In the genomic region with DNA sequence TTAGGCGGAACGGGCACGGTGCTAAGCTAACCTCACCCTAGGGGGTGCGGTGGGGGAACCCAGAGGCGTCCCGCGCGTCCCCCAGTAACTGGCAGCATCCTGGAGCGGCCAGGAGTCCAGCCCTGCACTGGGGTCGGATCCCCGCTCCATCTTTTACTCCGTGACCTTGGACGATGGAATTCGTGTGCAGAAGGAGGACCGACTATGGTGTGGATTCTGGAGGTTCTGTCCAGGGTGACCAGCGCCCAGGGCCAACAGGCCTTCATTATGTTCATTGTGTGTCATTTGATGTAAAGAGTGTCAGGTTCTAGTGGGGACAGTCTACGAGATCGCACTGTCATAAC, we compare ENCODE assay signal across 8 cellular contexts. TPM values are rescaled to one million over a fixed set of nuclear protein-coding genes. Genes with fewer than 3 reads are reported as not detected.
A peak's percentile ranks its signal among the peaks of the same experiment; 100 is the strongest.
DNase-seq lines count a peak whose midpoint lies in the region; ATAC-seq, FAIRE-seq and TF ChIP-seq lines count a peak whose summit lies in the region.

No MANE protein-coding gene starts in this region.

- H3K9me3 Mint-ChIP-seq in T-helper 2 cell treated with Interferon-gamma antibody and Interleukin-4, amounts not matched to agents 5 μg/mL and 100 μg/mL, for 36 hours: no peaks in the 10 kb centered on the region
- H3K9me3 Mint-ChIP-seq in activated naive CD8-positive, alpha-beta T cell treated with anti-CD3 and anti-CD28 coated beads, Interleukin-2, amount 10 ng/mL, durations not matched to agents 7 days and 5 days: no peaks in the 10 kb centered on the region

- peaks cover 21 to 44% of the 10 kb centered on the region in 2 donors for H3K4me1 ChIP-seq in kidney (ENCODE audit: control insufficient read depth in 1 of 2, insufficient read depth in 1 of 2, low read depth in 1 of 2, low read length in 2 of 2)
- peaks cover 12 to 45% of the 10 kb centered on the region in 2 donors for H3K4me1 ChIP-seq in thoracic aorta (ENCODE audit: control insufficient read depth in 1 of 2, low read depth in 2 of 2)

- intact Hi-C loops in kidney (cut with DNase I): no loop called here

- no peak for ATAC-seq in activated naive CD8-positive, alpha-beta T cell treated with anti-CD3 and anti-CD28 coated beads, Interleukin-2, amount 10 ng/mL, durations not matched to agents 7 days and 5 days (ENCODE audit: low read depth)
- no peak for ATAC-seq in thoracic aorta (ENCODE audit: insufficient number of reproducible peaks, low FRiP score, low read depth)
- ATAC-seq in GM21360 (IDR thresholded peaks at IDR 0.05; ENCODE audit: unreplicated experiment): no peak

- H3K4me3 Mint-ChIP-seq in T-helper 2 cell treated with Interferon-gamma antibody and Interleukin-4, amounts not matched to agents 5 μg/mL and 100 μg/mL, for 36 hours: peak overlapping the region; percentile 83
- H3K4me3 Mint-ChIP-seq in activated naive CD8-positive, alpha-beta T cell treated with anti-CD3 and anti-CD28 coated beads, Interleukin-2, amount 10 ng/mL, durations not matched to agents 7 days and 5 days: peak overlapping the region; percentile 100

- no peaks in the 10 kb centered on the region for H3K36me3 ChIP-seq in kidney (ENCODE audit: control insufficient read depth in 1 of 2, insufficient read depth in 2 of 2, low read length in 2 of 2)
- H3K36me3 ChIP-seq in thoracic aorta: no peaks in the 10 kb centered on the region

- no peak for FAIRE-seq in kidney (lab: Jason Lieb, UNC)

- H3K9ac ChIP-seq in kidney (ENCODE audit: low read length in 2 of 2): peak overlapping the region; percentile 78 to 94

- POLR2A ChIA-PET in activated naive CD8-positive, alpha-beta T cell treated with anti-CD3 and anti-CD28 coated beads, Interleukin-2, amount 10 ng/mL, durations not matched to agents 7 days and 5 days (lab: Charles Lee): interaction anchor here (0.8 to 2.0 kb wide), 5 partner anchors 38 to 100 kb away, joined by 3 to 8 read pairs (median 4); partner anchors contain the start of gene PLEKHJ1

- no peaks in the 10 kb centered on the region for H3K9me3 ChIP-seq in kidney (ENCODE audit: control insufficient read depth in 1 of 2, low read length in 2 of 2)
- no peaks in the 10 kb centered on the region for H3K9me3 ChIP-seq in thoracic aorta

- H3K27ac ChIP-seq in kidney (ENCODE audit: low read depth in 2 of 2, low read length in 2 of 2) (no peak overlapping the region), thoracic aorta (no peak overlapping the region)

- H3K27me3 Mint-ChIP-seq in T-helper 2 cell treated with Interferon-gamma antibody and Interleukin-4, amounts not matched to agents 5 μg/mL and 100 μg/mL, for 36 hours (ENCODE audit: low read depth): no peaks in the 10 kb centered on the region
- H3K27me3 Mint-ChIP-seq in activated naive CD8-positive, alpha-beta T cell treated with anti-CD3 and anti-CD28 coated beads, Interleukin-2, amount 10 ng/mL, durations not matched to agents 7 days and 5 days: no peaks in the 10 kb centered on the region

- TF ChIP-seq CTCF in kidney (IDR thresholded peaks at IDR 0.05; ENCODE audit: borderline replicate concordance, extremely low read depth, insufficient read depth) (no peak), thoracic aorta (IDR thresholded peaks at IDR 0.05) (no peak)

- H3K4me3 ChIP-seq in kidney (ENCODE audit: low read length in 2 of 2): peak overlapping the region; percentile 87 to 97
- H3K4me3 ChIP-seq in thoracic aorta: peak overlapping the region; percentile 83

- peaks cover 35% of the 10 kb centered on the region for H3K4me1 Mint-ChIP-seq in T-helper 2 cell treated with Interferon-gamma antibody and Interleukin-4, amounts not matched to agents 5 μg/mL and 100 μg/mL, for 36 hours (ENCODE audit: low read depth)
- H3K4me1 Mint-ChIP-seq in activated naive CD8-positive, alpha-beta T cell treated with anti-CD3 and anti-CD28 coated beads, Interleukin-2, amount 10 ng/mL, durations not matched to agents 7 days and 5 days: peaks cover 57% of the 10 kb centered on the region

- H3K27me3 ChIP-seq in thoracic aorta (replicated peaks; ENCODE audit: insufficient read depth): no peaks in the 10 kb centered on the region

- peaks cover 28% of the 10 kb centered on the region for H3K36me3 Mint-ChIP-seq in T-helper 2 cell treated with Interferon-gamma antibody and Interleukin-4, amounts not matched to agents 5 μg/mL and 100 μg/mL, for 36 hours (ENCODE audit: low read depth)
- peaks cover 10% of the 10 kb centered on the region for H3K36me3 Mint-ChIP-seq in activated naive CD8-positive, alpha-beta T cell treated with anti-CD3 and anti-CD28 coated beads, Interleukin-2, amount 10 ng/mL, durations not matched to agents 7 days and 5 days

- DNase-seq in T-helper 2 cell treated with Interferon-gamma antibody and Interleukin-4, amounts not matched to agents 5 μg/mL and 100 μg/mL, for 36 hours (ENCODE audit: low spot score): no peak
- DNase-seq in T-helper 2 cell (no peak), kidney (no peak), thoracic aorta (ENCODE audit: low spot score) (no peak)
- DNase-seq in activated naive CD8-positive, alpha-beta T cell treated with anti-CD3 and anti-CD28 coated beads, Interleukin-2, amount 10 ng/mL, durations not matched to agents 7 days and 5 days: no peak
- no peak for DNase-seq in stimulated activated CD4-positive, alpha-beta T cell treated with anti-CD3 and anti-CD28 coated beads, Interleukin-1b, Interleukin-23, amount 100 ng/mL, for 48 hours
- no peak for DNase-seq in stimulated activated CD4-positive, alpha-beta T cell treated with anti-CD3 and anti-CD28 coated beads, Interleukin-2, amount 100 ng/mL, for 48 hours

- peak overlapping the region; percentile 88 for H3K27ac Mint-ChIP-seq in T-helper 2 cell treated with Interferon-gamma antibody and Interleukin-4, amounts not matched to agents 5 μg/mL and 100 μg/mL, for 36 hours
- peak overlapping the region; percentile 80 for H3K27ac Mint-ChIP-seq in activated naive CD8-positive, alpha-beta T cell treated with anti-CD3 and anti-CD28 coated beads, Interleukin-2, amount 10 ng/mL, durations not matched to agents 7 days and 5 days

RNA-seq across cellular contexts. Expression of gene SPPL2B, which starts 0.7 kb away (rescaled TPM):
- total RNA-seq in activated naive CD8-positive, alpha-beta T cell treated with anti-CD3 and anti-CD28 coated beads, Interleukin-2, amount 10 ng/mL, durations not matched to agents 7 days and 5 days: 100 to 1,000 TPM in 1 of 2 experiments, 10 to 100 TPM in 1; 90.6 to 101 TPM
- 94.1 TPM for total RNA-seq in kidney
- 25.3 TPM for polyA plus RNA-seq in kidney (ENCODE audit: insufficient read depth, low read depth, low replicate concordance)
- 10 to 100 TPM; 55.8 to 60.0 TPM for total RNA-seq in thoracic aorta

RNA-seq across cellular contexts. Expression of gene LSM7, which starts 0.7 kb away (rescaled TPM):
- 100 to 1,000 TPM; 111 to 125 TPM for total RNA-seq in activated naive CD8-positive, alpha-beta T cell treated with anti-CD3 and anti-CD28 coated beads, Interleukin-2, amount 10 ng/mL, durations not matched to agents 7 days and 5 days
- total RNA-seq in kidney (54.0 TPM), thoracic aorta (10 to 100 TPM; 35.5 to 38.8 TPM)
- polyA plus RNA-seq in kidney (ENCODE audit: insufficient read depth, low read depth, low replicate concordance): 160 TPM

RNA-seq across cellular contexts. Expression of gene LINGO3, which starts 21.2 kb away (rescaled TPM):
- under 1 TPM; 0.69 to 0.82 TPM for total RNA-seq in activated naive CD8-positive, alpha-beta T cell treated with anti-CD3 and anti-CD28 coated beads, Interleukin-2, amount 10 ng/mL, durations not matched to agents 7 days and 5 days
- total RNA-seq in kidney: 0.09 TPM
- polyA plus RNA-seq in kidney (ENCODE audit: insufficient read depth, low read depth, low replicate concordance): not detected
- under 1 TPM in 1 of 2 donors, not detected in 1; 0.27 TPM for total RNA-seq in thoracic aorta

RNA-seq across cellular contexts. Expression of gene TMPRSS9, which starts 30.9 kb away (rescaled TPM):
- total RNA-seq in activated naive CD8-positive, alpha-beta T cell treated with anti-CD3 and anti-CD28 coated beads, Interleukin-2, amount 10 ng/mL, durations not matched to agents 7 days and 5 days: under 1 TPM in 1 of 2 experiments, not detected in 1; 0.22 TPM
- total RNA-seq in kidney: not detected
- not detected for polyA plus RNA-seq in kidney (ENCODE audit: insufficient read depth, low read depth, low replicate concordance)
- under 1 TPM; 0.42 to 0.54 TPM for total RNA-seq in thoracic aorta

RNA-seq across cellular contexts. Expression of gene PEAK3, which starts 47.2 kb away (rescaled TPM):
- under 1 TPM in 1 of 2 experiments, not detected in 1; 0.14 TPM for total RNA-seq in activated naive CD8-positive, alpha-beta T cell treated with anti-CD3 and anti-CD28 coated beads, Interleukin-2, amount 10 ng/mL, durations not matched to agents 7 days and 5 days
- total RNA-seq in kidney (2.1 TPM), thoracic aorta (1 to 10 TPM; 1.2 to 3.0 TPM)
- not detected for polyA plus RNA-seq in kidney (ENCODE audit: insufficient read depth, low read depth, low replicate concordance)
